In the genomic region with DNA sequence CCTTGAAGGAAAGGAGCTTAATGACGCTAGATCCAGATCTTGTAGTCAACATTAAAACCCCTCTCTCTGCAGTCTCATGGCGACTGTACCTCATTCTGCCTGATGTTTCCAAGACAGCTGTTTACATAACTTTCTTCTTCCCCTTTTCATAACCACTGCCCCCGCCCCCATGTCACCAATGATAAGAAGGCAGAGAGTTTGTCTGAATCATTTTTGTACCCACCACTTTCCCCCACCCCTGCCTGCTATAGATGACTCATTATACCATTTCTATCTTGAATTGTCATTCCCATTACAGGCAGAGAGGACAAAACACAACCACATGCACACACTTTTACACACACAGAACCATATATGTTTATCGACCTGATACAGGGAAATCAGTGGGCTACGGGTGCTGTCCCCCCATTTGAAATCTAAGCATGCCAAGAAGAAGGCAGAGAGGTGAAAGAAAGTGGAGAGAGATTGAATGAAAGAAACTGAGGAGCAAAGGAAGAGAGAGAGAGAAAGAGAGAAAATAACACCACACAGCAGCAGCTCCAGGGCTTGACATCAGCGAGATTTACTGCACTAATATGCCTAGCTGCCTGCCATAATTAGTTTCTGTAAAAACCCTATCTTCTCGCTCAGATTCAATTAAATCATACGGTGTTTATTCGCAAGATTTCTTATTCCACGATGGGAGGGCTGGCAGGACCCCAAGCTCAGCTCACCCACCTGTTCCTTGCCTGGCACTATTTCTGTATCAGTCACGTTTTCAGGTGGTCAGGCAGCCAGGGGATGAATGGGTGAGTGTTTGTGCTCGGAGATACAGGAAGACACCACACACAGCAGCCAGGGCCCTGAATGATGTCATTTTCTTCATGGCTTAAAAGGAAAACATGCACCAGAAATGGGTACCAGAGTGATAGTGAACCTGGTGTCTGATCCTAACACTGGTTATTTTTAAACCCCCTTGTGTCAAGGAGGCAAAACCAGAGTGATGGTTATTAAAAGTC, we compare ENCODE assay signal across 1 cellular context.
TF ChIP-seq lines count a peak whose summit lies in the region.

No MANE protein-coding gene starts in this region.

TF ChIP-seq in GM23338, 12 proteins besides CTCF, POLR2A, EP300 and RAD21 (continued from another document):
- TF ChIP-seq, protein P1, sequence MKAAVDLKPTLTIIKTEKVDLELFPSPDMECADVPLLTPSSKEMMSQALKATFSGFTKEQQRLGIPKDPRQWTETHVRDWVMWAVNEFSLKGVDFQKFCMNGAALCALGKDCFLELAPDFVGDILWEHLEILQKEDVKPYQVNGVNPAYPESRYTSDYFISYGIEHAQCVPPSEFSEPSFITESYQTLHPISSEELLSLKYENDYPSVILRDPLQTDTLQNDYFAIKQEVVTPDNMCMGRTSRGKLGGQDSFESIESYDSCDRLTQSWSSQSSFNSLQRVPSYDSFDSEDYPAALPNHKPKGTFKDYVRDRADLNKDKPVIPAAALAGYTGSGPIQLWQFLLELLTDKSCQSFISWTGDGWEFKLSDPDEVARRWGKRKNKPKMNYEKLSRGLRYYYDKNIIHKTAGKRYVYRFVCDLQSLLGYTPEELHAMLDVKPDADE (IDR thresholded peaks at IDR 0.05) = no peak
